In genomic region chr12:66403746-66404145, GRCh38 we compare ENCODE assay signal across 1 cellular context.
TF ChIP-seq lines count a peak whose summit lies in the region.

No MANE protein-coding gene starts in this region.

TF ChIP-seq in SK-N-SH, 30 proteins besides CTCF, POLR2A, EP300 and RAD21 (continued from another document):
- TF ChIP-seq REST (IDR thresholded peaks at IDR 0.05; ENCODE audit: low read depth, low read length) (no peak), PBX3 (IDR thresholded peaks at IDR 0.05) (no peak), EZH2phosphoT487 (IDR thresholded peaks at IDR 0.05; ENCODE audit: borderline replicate concordance, low read depth) (no peak), GABPA (IDR thresholded peaks at IDR 0.05; ENCODE audit: low read depth) (no peak), TAF1 (IDR thresholded peaks at IDR 0.05; ENCODE audit: borderline replicate concordance, low read depth, low read length) (no peak), FOXJ3 (CRISPR knock-in tag; IDR thresholded peaks at IDR 0.05) (no peak), SIN3A (IDR thresholded peaks at IDR 0.05; ENCODE audit: borderline replicate concordance, low read depth, low read length) (no peak), NRF1 (IDR thresholded peaks at IDR 0.05; ENCODE audit: low read depth, low read length) (no peak), ELF1 (IDR thresholded peaks at IDR 0.05) (no peak)
